In the genomic region with DNA sequence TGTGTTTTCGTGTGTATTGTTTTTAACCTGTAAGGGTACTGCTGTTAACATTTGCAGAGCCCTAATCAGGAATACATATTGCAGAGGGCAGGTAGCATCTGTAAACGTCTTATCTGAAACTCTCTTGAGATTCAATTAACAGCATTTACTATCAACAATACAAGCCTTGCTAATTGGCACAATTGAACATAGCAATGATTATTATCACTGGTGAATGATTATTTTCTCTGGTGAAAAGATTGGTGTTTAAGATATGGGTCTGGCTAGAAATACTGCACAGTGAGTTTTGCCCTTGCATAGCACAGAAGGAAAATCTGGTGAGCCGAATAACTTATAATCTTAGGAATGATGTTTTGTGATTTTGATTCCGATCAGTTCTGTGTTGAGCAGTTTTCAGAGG, we compare ENCODE assay signal across 9 cellular contexts. TPM values are rescaled to one million over a fixed set of nuclear protein-coding genes. Genes with fewer than 3 reads are reported as not detected.
"Had no signal": no experiment of that assay in that cellular context is flagged by ENCODE, and none has a peak within 500 bp of the region (broad histone marks: within the 10 kb centered on the region; RNA-seq: fewer than 3 reads in every experiment).

No MANE protein-coding gene starts in this region.

- H3K4me3 ChIP-seq: K562 had no signal

- FAIRE-seq: HepG2, K562 had no signal

- DNase-seq: IMR-90, KBM-7, KG1 had no signal

- H3K27ac ChIP-seq: HL-60 had no signal

- ATAC-seq: HepG2, K562 had no signal

RNA-seq across cellular contexts. Expression of a gene that starts 5.9 kb away (rescaled TPM):
- total RNA-seq: HT-29, HT1080, K562 had no signal
- polyA plus RNA-seq: IgD-negative memory B cell, IMR-90, K562 had no signal
